17 cellular contexts compared by ENCODE assay signal in genomic region chr17:64120159-64120558, GRCh38. TPM values are rescaled to one million over a fixed set of nuclear protein-coding genes. Genes with fewer than 3 reads are reported as not detected.
DNase-seq lines count a peak whose midpoint lies in the region; ATAC-seq and TF ChIP-seq lines count a peak whose summit lies in the region.
"Had no signal": no experiment of that assay in that cellular context is flagged by ENCODE, and none has a peak within 500 bp of the region (broad histone marks: within the 10 kb centered on the region; RNA-seq: fewer than 3 reads in every experiment).

No MANE protein-coding gene starts in this region.

- peaks cover 62% of the 10 kb centered on the region for H3K4me1 Mint-ChIP-seq in activated naive CD4-positive, alpha-beta T cell treated with anti-CD3 and anti-CD28 coated beads, Interleukin-2, amount 50 U/mL, for 24 hours
- peaks cover 46 to 81% (median 62%) of the 10 kb centered on the region in 3 donors for H3K4me1 Mint-ChIP-seq in T-cell

- peak overlapping the region in 3 of 4 donors; percentile 51 to 75 (median 61) for H3K27ac ChIP-seq in upper lobe of left lung
- no peak overlapping the region for H3K27ac ChIP-seq in SJCRH30
- H3K27ac ChIP-seq: ascending aorta, dorsolateral prefrontal cortex, right atrium auricular region had no signal

- H3K36me3 ChIP-seq in endocrine pancreas (ENCODE audit: control insufficient read depth, insufficient read depth, low read length): no peaks in the 10 kb centered on the region
- H3K36me3 ChIP-seq in upper lobe of left lung: no peaks in the 10 kb centered on the region
- H3K36me3 ChIP-seq in SJCRH30: no peaks in the 10 kb centered on the region
- H3K36me3 ChIP-seq: ascending aorta, right atrium auricular region had no signal

- peak overlapping the region; percentile 84 for H3K27ac Mint-ChIP-seq in activated naive CD4-positive, alpha-beta T cell treated with anti-CD3 and anti-CD28 coated beads, Interleukin-2, amount 50 U/mL, for 24 hours
- peak overlapping the region; percentile 93 to 95 for H3K27ac Mint-ChIP-seq in T-cell

- H3K27me3 ChIP-seq in endocrine pancreas (ENCODE audit: control insufficient read depth, insufficient read depth, low read length) (no peaks in the 10 kb centered on the region), upper lobe of left lung (no peaks in the 10 kb centered on the region), SJCRH30 (no peaks in the 10 kb centered on the region)
- H3K27me3 ChIP-seq: ascending aorta, dorsolateral prefrontal cortex, right atrium auricular region had no signal

- H3K4me3 Mint-ChIP-seq in activated naive CD4-positive, alpha-beta T cell treated with anti-CD3 and anti-CD28 coated beads, Interleukin-2, amount 50 U/mL, for 24 hours: peak overlapping the region; percentile 54
- peak overlapping the region in 1 of 3 donors; percentile 43 for H3K4me3 Mint-ChIP-seq in T-cell

- no peaks in the 10 kb centered on the region for H3K9me3 Mint-ChIP-seq in activated naive CD4-positive, alpha-beta T cell treated with anti-CD3 and anti-CD28 coated beads, Interleukin-2, amount 50 U/mL, for 24 hours
- H3K9me3 Mint-ChIP-seq in T-cell: no peaks in the 10 kb centered on the region
- H3K9me3 Mint-ChIP-seq: naive thymus-derived CD8-positive, alpha-beta T cell had no signal

- peaks cover 8% of the 10 kb centered on the region for H3K4me1 ChIP-seq in endocrine pancreas (ENCODE audit: control insufficient read depth, insufficient read depth, low read length)
- peaks cover 49 to 61% (median 54%) of the 10 kb centered on the region in 4 donors for H3K4me1 ChIP-seq in upper lobe of left lung
- no peaks in the 10 kb centered on the region for H3K4me1 ChIP-seq in SJCRH30

- TF ChIP-seq CTCF in upper lobe of left lung (IDR thresholded peaks at IDR 0.05): no peak

- H3K27me3 Mint-ChIP-seq in activated naive CD4-positive, alpha-beta T cell treated with anti-CD3 and anti-CD28 coated beads, Interleukin-2, amount 50 U/mL, for 24 hours: no peaks in the 10 kb centered on the region
- H3K27me3 Mint-ChIP-seq in T-cell: no peaks in the 10 kb centered on the region
- H3K27me3 Mint-ChIP-seq: naive thymus-derived CD8-positive, alpha-beta T cell had no signal

- H3K4me3 ChIP-seq in endocrine pancreas (ENCODE audit: control insufficient read depth, insufficient read depth, low read length): peak overlapping the region; percentile 12
- no peak overlapping the region for H3K4me3 ChIP-seq in upper lobe of left lung
- H3K4me3 ChIP-seq in SJCRH30: no peak overlapping the region
- H3K4me3 ChIP-seq: ascending aorta, dorsolateral prefrontal cortex, right atrium auricular region had no signal

- H3K36me3 Mint-ChIP-seq in activated naive CD4-positive, alpha-beta T cell treated with anti-CD3 and anti-CD28 coated beads, Interleukin-2, amount 50 U/mL, for 24 hours: peaks cover 10% of the 10 kb centered on the region
- peaks cover 33% of the 10 kb centered on the region for H3K36me3 Mint-ChIP-seq in T-cell

- no peak overlapping the region for H3K9ac ChIP-seq in endocrine pancreas (ENCODE audit: control insufficient read depth, insufficient read depth, low read length)

- DNase-seq in activated naive CD4-positive, alpha-beta T cell treated with anti-CD3 and anti-CD28 coated beads, Interleukin-2, amount 50 U/mL, for 16 hours: no peak
- DNase-seq in T-cell (no peak), upper lobe of left lung (no peak), GM19238 (ENCODE audit: insufficient read length, low spot score) (no peak), SJCRH30 (no peak)
- DNase-seq: C1 segment of cervical spinal cord; dorsolateral prefrontal cortex; naive thymus-derived CD8-positive, alpha-beta T cell; NCI-H1048; NCI-H524 treated with DMSO at 0.1 percent for 48 hours; SHP77; stimulated activated CD4-positive, alpha-beta T cell treated with anti-CD3 and anti-CD28 coated beads, Interleukin-4, amount 100 ng/mL, for 1 hour had no signal

- no peak for TF ChIP-seq EP300 in upper lobe of left lung (IDR thresholded peaks at IDR 0.05)

- H3K9me3 ChIP-seq in endocrine pancreas (ENCODE audit: control insufficient read depth, low read length) (no peaks in the 10 kb centered on the region), upper lobe of left lung (no peaks in the 10 kb centered on the region), SJCRH30 (replicated peaks) (no peaks in the 10 kb centered on the region)
- H3K9me3 ChIP-seq: ascending aorta, right atrium auricular region had no signal

- POLR2A ChIA-PET in T-cell (lab: Charles Lee): interaction anchor here in 1 of 2 donors (0.5 kb wide), 1 partner anchor 14 kb away, joined by 3 read pairs; no protein-coding TSS in a partner anchor

- CTCF ChIA-PET in T-cell (lab: Charles Lee): interaction anchor here in 1 of 2 donors (2.4 kb wide), 1 partner anchor 13 kb away, joined by 10 read pairs; no protein-coding TSS in a partner anchor

- 69 to 82% methylated on average over 2 of the region's 2 CpGs for WGBS in upper lobe of left lung, 2 donors

- ATAC-seq in T-cell (replicated peaks in 1 of 4): no peak
- no peak for ATAC-seq in upper lobe of left lung (ENCODE audit: low FRiP score in 2 of 2)
- no peak for ATAC-seq in GM19395 (IDR thresholded peaks at IDR 0.05; ENCODE audit: unreplicated experiment)
- ATAC-seq: naive thymus-derived CD8-positive, alpha-beta T cell had no signal

- TF ChIP-seq POLR2A in upper lobe of left lung (IDR thresholded peaks at IDR 0.05): no peak

RNA-seq across cellular contexts. Expression of gene ERN1, which starts 9.8 kb away (rescaled TPM):
- total RNA-seq in T-cell (100 to 1,000 TPM in 3 of 5 donors, 10 to 100 TPM in 2; 71.2 to 146 (median 112) TPM), upper lobe of left lung (10 to 100 TPM; 32.8 to 65.0 (median 41.9) TPM)
- total RNA-seq in SJCRH30 (2014; rRNA removed; shearing (Covaris generic)): 2.2 and 3.8 TPM in 2 replicates
